25 cellular contexts compared by ENCODE assay signal in genomic region chr1:17134724-17135123, GRCh38. TPM values are rescaled to one million over a fixed set of nuclear protein-coding genes. Genes with fewer than 3 reads are reported as not detected.
"Had no signal": no experiment of that assay in that cellular context is flagged by ENCODE, and none has a peak within 500 bp of the region (broad histone marks: within the 10 kb centered on the region; RNA-seq: fewer than 3 reads in every experiment).

No MANE protein-coding gene starts in this region.

- H3K4me3 Mint-ChIP-seq: activated naive CD4-positive, alpha-beta T cell treated with anti-CD3 and anti-CD28 coated beads, Interleukin-2, amount 10 ng/mL, durations not matched to agents 7 days and 5 days; mesothelial cell of epicardium; naive thymus-derived CD4-positive, alpha-beta T cell; neural crest cell; T-helper 1 cell treated with Interleukin-12 subunit alpha and Interleukin-12 subunit beta and Interleukin-4 antibody, amounts not matched to agents 30 μg/mL and 1 μg/mL, for 36 hours had no signal

- H3K9me3 Mint-ChIP-seq: activated naive CD4-positive, alpha-beta T cell treated with anti-CD3 and anti-CD28 coated beads, Interleukin-2, amount 10 ng/mL, durations not matched to agents 7 days and 5 days; mesothelial cell of epicardium; naive thymus-derived CD4-positive, alpha-beta T cell; neural crest cell; T-helper 1 cell treated with Interleukin-12 subunit alpha and Interleukin-12 subunit beta and Interleukin-4 antibody, amounts not matched to agents 30 μg/mL and 1 μg/mL, for 36 hours had no signal

- DNase-seq: activated CD4-positive, alpha-beta T cell treated with anti-CD3 and anti-CD28 coated beads for 4 hours; activated CD4-positive, alpha-beta T cell treated with anti-CD3 and anti-CD28 coated beads, Interleukin-2, amount 50 U/mL, for 4 hours; activated effector memory CD4-positive, alpha-beta T cell treated with Interleukin-2 at 50 U/mL for 16 hours; activated naive CD4-positive, alpha-beta T cell treated with anti-CD3 and anti-CD28 coated beads, Interleukin-2, amount 10 ng/mL, durations not matched to agents 7 days and 5 days; dermis blood vessel endothelial cell; effector CD4-positive, alpha-beta T cell; hippocampal formation; left cardiac atrium; naive thymus-derived CD4-positive, alpha-beta T cell; stimulated activated naive CD4-positive, alpha-beta T cell treated with Interleukin-2 at 50 U/mL for 16 hours; SW 1271; T-helper 9 cell; uterus had no signal

- H3K9me3 ChIP-seq: right atrium auricular region, tibial nerve, uterus had no signal

- H3K27ac Mint-ChIP-seq: activated naive CD4-positive, alpha-beta T cell treated with anti-CD3 and anti-CD28 coated beads, Interleukin-2, amount 10 ng/mL, durations not matched to agents 7 days and 5 days; mesothelial cell of epicardium; naive thymus-derived CD4-positive, alpha-beta T cell; T-helper 1 cell treated with Interleukin-12 subunit alpha and Interleukin-12 subunit beta and Interleukin-4 antibody, amounts not matched to agents 30 μg/mL and 1 μg/mL, for 36 hours had no signal

- ATAC-seq: left cardiac atrium; naive thymus-derived CD4-positive, alpha-beta T cell had no signal

- H3K36me3 Mint-ChIP-seq: activated naive CD4-positive, alpha-beta T cell treated with anti-CD3 and anti-CD28 coated beads, Interleukin-2, amount 10 ng/mL, durations not matched to agents 7 days and 5 days; mesothelial cell of epicardium had no signal

- H3K27me3 ChIP-seq: right atrium auricular region, uterus had no signal

- H3K27ac ChIP-seq: right atrium auricular region, tibial nerve, uterus, VCaP had no signal

- H3K4me2 ChIP-seq: smooth muscle cell had no signal

- H3K4me1 ChIP-seq: right atrium auricular region, tibial nerve, uterus had no signal

- H3K4me3 ChIP-seq: right atrium auricular region, smooth muscle cell, tibial nerve, uterus had no signal

- H3K36me3 ChIP-seq: right atrium auricular region, tibial nerve, uterus had no signal

- H3K4me1 Mint-ChIP-seq: activated naive CD4-positive, alpha-beta T cell treated with anti-CD3 and anti-CD28 coated beads, Interleukin-2, amount 10 ng/mL, durations not matched to agents 7 days and 5 days; mesothelial cell of epicardium; neural crest cell had no signal

- FAIRE-seq: colon, frontal cortex, keratinocyte, TTC549 had no signal

RNA-seq across cellular contexts. Expression of gene PADI2, which starts 15.5 kb away (rescaled TPM):
- total RNA-seq: pulmonary artery endothelial cell, smooth muscle cell had no signal
- polyA plus RNA-seq: naive thymus-derived CD4-positive, alpha-beta T cell; smooth muscle cell had no signal
